ENCODE assay signal across 19 cellular contexts in the genomic region with DNA sequence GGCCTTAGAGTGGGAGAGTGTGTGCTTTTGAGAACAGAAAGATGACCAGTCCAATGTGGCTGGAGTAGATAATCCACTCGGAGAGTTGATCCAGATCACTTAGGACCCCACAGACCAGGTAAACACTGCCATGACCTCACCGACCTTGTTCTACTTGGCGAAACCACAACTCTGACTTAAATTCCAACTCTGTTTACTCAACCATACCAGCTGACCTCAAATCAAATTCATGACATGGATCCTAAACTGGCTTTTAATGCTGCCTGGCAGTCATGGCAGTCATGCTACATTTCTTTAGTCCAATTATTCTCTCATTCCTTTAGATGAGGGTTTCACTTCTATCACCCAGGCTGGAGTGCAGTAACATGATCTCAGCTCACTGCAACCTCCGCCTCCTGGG.
"Had no signal": no experiment of that assay in that cellular context is flagged by ENCODE, and none has a peak within 500 bp of the region (broad histone marks: within the 10 kb centered on the region; RNA-seq: fewer than 3 reads in every experiment).

No MANE protein-coding gene starts in this region.

- H3K4me1 Mint-ChIP-seq: activated naive CD4-positive, alpha-beta T cell treated with anti-CD3 and anti-CD28 coated beads, Interleukin-2, amount 10 ng/mL, durations not matched to agents 7 days and 5 days; central memory CD8-positive, alpha-beta T cell; nephron had no signal

- H3K4me3 ChIP-seq: ovary, psoas muscle, right atrium auricular region, suprapubic skin, tibial nerve had no signal

- H3K36me3 Mint-ChIP-seq: activated naive CD4-positive, alpha-beta T cell treated with anti-CD3 and anti-CD28 coated beads, Interleukin-2, amount 10 ng/mL, durations not matched to agents 7 days and 5 days had no signal

- H3K9me3 ChIP-seq: ovary, psoas muscle, right atrium auricular region, tibial nerve had no signal

- H3K27ac ChIP-seq: ovary, psoas muscle, right atrium auricular region, suprapubic skin, tibial nerve had no signal

- H3K9me3 Mint-ChIP-seq: nephron had no signal

- H3K27me3 ChIP-seq: ovary, right atrium auricular region, suprapubic skin, tibial nerve had no signal

- H3K27ac Mint-ChIP-seq: activated naive CD4-positive, alpha-beta T cell treated with anti-CD3 and anti-CD28 coated beads, Interleukin-2, amount 10 ng/mL, durations not matched to agents 7 days and 5 days; nephron had no signal

- DNase-seq: activated CD4-positive, alpha-beta T cell treated with anti-CD3 and anti-CD28 coated beads for 4 hours; activated CD4-positive, alpha-beta T cell treated with anti-CD3 and anti-CD28 coated beads, Interleukin-2, amount 50 U/mL, for 48 hours; activated CD8-positive, alpha-beta memory T cell treated with anti-CD3 and anti-CD28 coated beads for 24 hours; activated gamma-delta T cell; activated naive CD4-positive, alpha-beta T cell treated with anti-CD3 and anti-CD28 coated beads, Interleukin-2, amount 10 ng/mL, durations not matched to agents 7 days and 5 days; amygdala; dermis blood vessel endothelial cell; effector CD4-positive, alpha-beta T cell; glutamatergic neuron; left cardiac atrium; mammary epithelial cell; ovary; psoas muscle; stimulated activated naive CD4-positive, alpha-beta T cell had no signal

- H3K4me3 Mint-ChIP-seq: activated naive CD4-positive, alpha-beta T cell treated with anti-CD3 and anti-CD28 coated beads, Interleukin-2, amount 10 ng/mL, durations not matched to agents 7 days and 5 days; central memory CD8-positive, alpha-beta T cell; nephron had no signal

- H3K27me3 Mint-ChIP-seq: activated naive CD4-positive, alpha-beta T cell treated with anti-CD3 and anti-CD28 coated beads, Interleukin-2, amount 10 ng/mL, durations not matched to agents 7 days and 5 days; central memory CD8-positive, alpha-beta T cell had no signal

- H3K4me1 ChIP-seq: psoas muscle, right atrium auricular region, suprapubic skin, tibial nerve had no signal

- H3K36me3 ChIP-seq: ovary, right atrium auricular region, suprapubic skin, tibial nerve had no signal

- ATAC-seq: left cardiac atrium, psoas muscle had no signal
